In genomic region chr4:185885604-185886003, GRCh38 we compare ENCODE assay signal across 24 cellular contexts.
"Had no signal": no experiment of that assay in that cellular context is flagged by ENCODE, and none has a peak within 500 bp of the region (broad histone marks: within the 10 kb centered on the region; RNA-seq: fewer than 3 reads in every experiment).

No MANE protein-coding gene starts in this region.

- H3K9me3 ChIP-seq: gastrocnemius medialis had no signal

- H3K4me3 ChIP-seq: esophagus muscularis mucosa, gastrocnemius medialis had no signal

- H3K4me3 Mint-ChIP-seq: activated CD4-positive, alpha-beta memory T cell treated with anti-CD3 and anti-CD28 coated beads for 36 hours; activated CD4-positive, alpha-beta T cell treated with anti-CD3 and anti-CD28 coated beads for 36 hours; activated CD4-positive, alpha-beta T cell treated with anti-CD3 and anti-CD28 coated beads, Interleukin-2, amount 10 ng/mL, durations not matched to agents 24 days and 14 days; activated CD8-positive, alpha-beta memory T cell treated with anti-CD3 and anti-CD28 coated beads, Interleukin-2, amount 10 ng/mL, durations not matched to agents 7 days and 5 days; activated CD8-positive, alpha-beta T cell treated with anti-CD3 and anti-CD28 coated beads, Interleukin-2, amount 10 ng/mL, durations not matched to agents 7 days and 5 days; activated naive CD8-positive, alpha-beta T cell; activated T-cell treated with anti-CD3 and anti-CD28 coated beads, Interleukin-2, amount 50 U/mL, for 72 hours; endodermal cell had no signal

- H3K27ac ChIP-seq: brain microvascular endothelial cell, esophagus muscularis mucosa, foreskin keratinocyte, gastrocnemius medialis had no signal

- H3K4me1 ChIP-seq: esophagus muscularis mucosa, gastrocnemius medialis had no signal

- DNase-seq: activated CD4-positive, alpha-beta memory T cell treated with anti-CD3 and anti-CD28 coated beads for 36 hours; activated CD4-positive, alpha-beta T cell treated with anti-CD3 and anti-CD28 coated beads for 36 hours; activated CD4-positive, alpha-beta T cell treated with anti-CD3 and anti-CD28 coated beads, Interleukin-2, amount 10 ng/mL, durations not matched to agents 24 days and 14 days; activated CD4-positive, CD25-positive, alpha-beta regulatory T cell; activated CD4-positive, CD25-positive, alpha-beta regulatory T cell treated with anti-CD3 and anti-CD28 coated beads, Interleukin-2, amount 50 U/mL, for 72 hours; activated CD8-positive, alpha-beta memory T cell treated with anti-CD3 and anti-CD28 coated beads, Interleukin-2, amount 10 ng/mL, durations not matched to agents 7 days and 5 days; activated CD8-positive, alpha-beta memory T cell treated with anti-CD3 and anti-CD28 coated beads, Interleukin-2, amount 50 U/mL, for 4 hours; activated CD8-positive, alpha-beta T cell treated with anti-CD3 and anti-CD28 coated beads, Interleukin-2, amount 10 ng/mL, durations not matched to agents 7 days and 5 days; activated gamma-delta T cell; activated naive CD4-positive, alpha-beta T cell treated with anti-CD3 and anti-CD28 coated beads, Interleukin-2, amount 50 U/mL, for 16 hours; activated naive CD4-positive, alpha-beta T cell treated with Interleukin-2 at 50 U/mL for 16 hours; activated T-cell treated with anti-CD3 and anti-CD28 coated beads, Interleukin-2, amount 50 U/mL, for 1 hour; activated T-cell treated with anti-CD3 and anti-CD28 coated beads, Interleukin-2, amount 50 U/mL, for 72 hours; amniotic stem cell; brain microvascular endothelial cell; cortex of kidney; effector memory CD4-positive, alpha-beta T cell; endodermal cell; foreskin keratinocyte; gastrocnemius medialis; glutamatergic neuron; T-helper 2 cell had no signal

- H3K9me3 Mint-ChIP-seq: activated CD4-positive, alpha-beta T cell treated with anti-CD3 and anti-CD28 coated beads, Interleukin-2, amount 10 ng/mL, durations not matched to agents 24 days and 14 days had no signal

- H3K36me3 Mint-ChIP-seq: activated CD4-positive, alpha-beta memory T cell treated with anti-CD3 and anti-CD28 coated beads for 36 hours; activated CD8-positive, alpha-beta memory T cell treated with anti-CD3 and anti-CD28 coated beads, Interleukin-2, amount 10 ng/mL, durations not matched to agents 7 days and 5 days; activated naive CD8-positive, alpha-beta T cell had no signal

- ATAC-seq: activated CD4-positive, alpha-beta T cell treated with anti-CD3 and anti-CD28 coated beads for 36 hours; activated CD8-positive, alpha-beta memory T cell treated with anti-CD3 and anti-CD28 coated beads, Interleukin-2, amount 10 ng/mL, durations not matched to agents 7 days and 5 days; activated CD8-positive, alpha-beta T cell treated with anti-CD3 and anti-CD28 coated beads, Interleukin-2, amount 10 ng/mL, durations not matched to agents 7 days and 5 days; activated T-cell treated with anti-CD3 and anti-CD28 coated beads, Interleukin-2, amount 50 U/mL, for 72 hours; foreskin keratinocyte; gastrocnemius medialis had no signal

- H3K27me3 ChIP-seq: brain microvascular endothelial cell, esophagus muscularis mucosa, foreskin keratinocyte, gastrocnemius medialis had no signal

- H3K36me3 ChIP-seq: brain microvascular endothelial cell, esophagus muscularis mucosa, gastrocnemius medialis had no signal

- H3K4me1 Mint-ChIP-seq: activated CD4-positive, alpha-beta T cell treated with anti-CD3 and anti-CD28 coated beads, Interleukin-2, amount 10 ng/mL, durations not matched to agents 24 days and 14 days; activated CD8-positive, alpha-beta memory T cell treated with anti-CD3 and anti-CD28 coated beads, Interleukin-2, amount 10 ng/mL, durations not matched to agents 7 days and 5 days had no signal

- H3K27ac Mint-ChIP-seq: activated CD4-positive, alpha-beta memory T cell treated with anti-CD3 and anti-CD28 coated beads for 36 hours; activated CD4-positive, alpha-beta T cell treated with anti-CD3 and anti-CD28 coated beads for 36 hours; activated CD4-positive, alpha-beta T cell treated with anti-CD3 and anti-CD28 coated beads, Interleukin-2, amount 10 ng/mL, durations not matched to agents 24 days and 14 days; activated CD8-positive, alpha-beta memory T cell treated with anti-CD3 and anti-CD28 coated beads, Interleukin-2, amount 10 ng/mL, durations not matched to agents 7 days and 5 days; activated CD8-positive, alpha-beta T cell treated with anti-CD3 and anti-CD28 coated beads, Interleukin-2, amount 10 ng/mL, durations not matched to agents 7 days and 5 days; activated naive CD8-positive, alpha-beta T cell; activated T-cell treated with anti-CD3 and anti-CD28 coated beads, Interleukin-2, amount 50 U/mL, for 72 hours; endodermal cell had no signal
